14 cellular contexts compared by ENCODE assay signal in the genomic region with DNA sequence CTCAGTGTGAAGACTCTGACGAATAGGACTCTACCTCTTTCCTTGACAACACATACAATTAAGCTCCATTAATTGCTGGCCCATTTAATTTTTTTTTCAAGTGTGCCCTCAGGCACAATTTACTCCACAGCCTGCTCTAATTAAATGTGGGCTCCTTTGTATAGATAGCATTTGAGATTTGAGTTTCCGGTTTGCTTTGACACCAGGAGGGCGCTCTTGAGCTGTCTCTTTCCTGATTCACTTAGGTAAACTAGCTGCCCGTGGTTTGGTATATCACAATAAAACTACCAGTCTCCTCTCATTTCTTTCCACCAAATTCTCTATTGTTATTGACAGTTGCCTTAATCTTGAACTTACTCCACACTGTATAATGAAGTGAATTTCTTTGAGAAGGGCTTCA.
A peak's percentile ranks its signal among the peaks of the same experiment; 100 is the strongest.
DNase-seq lines count a peak whose midpoint lies in the region; ATAC-seq and TF ChIP-seq lines count a peak whose summit lies in the region.
"Had no signal": no experiment of that assay in that cellular context is flagged by ENCODE, and none has a peak within 500 bp of the region (broad histone marks: within the 10 kb centered on the region; RNA-seq: fewer than 3 reads in every experiment).

No MANE protein-coding gene starts in this region.

- CTCF ChIA-PET in WTC11 (lab: Charles Lee): interaction anchor here (0.6 to 2.1 kb wide), 17 partner anchors 9 to 550 kb away, joined by 3 to 28 read pairs (median 4); no protein-coding TSS in a partner anchor

- H3K4me2 ChIP-seq in neural progenitor cell: no peak overlapping the region

- H3K27ac ChIP-seq in neural progenitor cell: no peak overlapping the region

- POLR2A ChIA-PET in WTC11 (lab: Charles Lee): interaction anchor here (1.1 kb wide), 1 partner anchor 514 kb away, joined by 3 read pairs; no protein-coding TSS in a partner anchor

- DNase-seq in NCI-H82 (lab: John Stamatoyannopoulos, UW): peak; percentile 35
- no peak for DNase-seq in NCI-H82 treated with DMSO at 0.1 percent for 48 hours (lab: John Stamatoyannopoulos, UW; ENCODE audit: unreplicated experiment)
- DNase-seq in NAMALWA (ENCODE audit: low spot score): peak; percentile 56
- DNase-seq in WTC11 (ENCODE audit: low spot score): peak; percentile 62
- peak; percentile 43 for DNase-seq in neural progenitor cell (ENCODE audit: low spot score)
- DNase-seq in EL: no peak
- DNase-seq: IMR-90; islet precursor cell; NCI-H510A; SIG-M5; stimulated activated CD4-positive, alpha-beta T cell treated with anti-CD3 and anti-CD28 coated beads, Interleukin-2, amount 100 ng/mL, for 48 hours had no signal

- H3K9me3 Mint-ChIP-seq in WTC11 (peaks cover 20% of the 10 kb centered on the region), neural progenitor cell (peaks cover 3% of the 10 kb centered on the region)

- H3K4me1 Mint-ChIP-seq in WTC11: peaks cover 15% of the 10 kb centered on the region
- H3K4me1 Mint-ChIP-seq in neural progenitor cell: no peaks in the 10 kb centered on the region
- H3K4me1 Mint-ChIP-seq: stimulated activated memory B cell treated with anti-CD40 and anti-IgM and Interleukin-4, amounts not matched to agents 10 μg/mL and 1 μg/mL and 100 μg/mL, for 72 hours had no signal

- TF ChIP-seq CTCF in WTC11 (IDR thresholded peaks at IDR 0.05): peak; percentile 51; the same call in 1 of the 2 replicates
- TF ChIP-seq CTCF in neural progenitor cell (IDR thresholded peaks at IDR 0.05): peak; percentile 60

- H3K27me3 Mint-ChIP-seq in WTC11 (ENCODE audit: low read depth) (no peaks in the 10 kb centered on the region; the same call in 1 of the 2 replicates), neural progenitor cell (ENCODE audit: insufficient read depth, low read depth) (no peaks in the 10 kb centered on the region)
- H3K27me3 Mint-ChIP-seq: stimulated activated memory B cell treated with anti-CD40 and anti-IgM and Interleukin-4, amounts not matched to agents 10 μg/mL and 1 μg/mL and 100 μg/mL, for 72 hours had no signal

- H3K9me3 ChIP-seq in neural progenitor cell (ENCODE audit: low read depth): no peaks in the 10 kb centered on the region

- H3K79me2 ChIP-seq in neural progenitor cell (ENCODE audit: low read depth): no peaks in the 10 kb centered on the region

- H3K4me3 ChIP-seq in neural progenitor cell: no peak overlapping the region

- H4K20me1 ChIP-seq in neural progenitor cell (ENCODE audit: low read depth): no peaks in the 10 kb centered on the region

- peak overlapping the region; percentile 22 for H2AFZ ChIP-seq in neural progenitor cell (replicated peaks)

- no peaks in the 10 kb centered on the region for H3F3A ChIP-seq in neural progenitor cell (ENCODE audit: low read depth)

- H3K4me3 Mint-ChIP-seq in WTC11: no peak overlapping the region
- H3K4me3 Mint-ChIP-seq in neural progenitor cell: no peak overlapping the region
- H3K4me3 Mint-ChIP-seq: stimulated activated memory B cell treated with anti-CD40 and anti-IgM and Interleukin-4, amounts not matched to agents 10 μg/mL and 1 μg/mL and 100 μg/mL, for 72 hours had no signal

- H3K36me3 Mint-ChIP-seq in WTC11: peaks cover 12% of the 10 kb centered on the region
- no peaks in the 10 kb centered on the region for H3K36me3 Mint-ChIP-seq in neural progenitor cell
- H3K36me3 Mint-ChIP-seq: stimulated activated memory B cell treated with anti-CD40 and anti-IgM and Interleukin-4, amounts not matched to agents 10 μg/mL and 1 μg/mL and 100 μg/mL, for 72 hours had no signal

- no peaks in the 10 kb centered on the region for H3K4me1 ChIP-seq in neural progenitor cell

- no peaks in the 10 kb centered on the region for H3K27me3 ChIP-seq in neural progenitor cell

- H3K27ac Mint-ChIP-seq in WTC11 (no peak overlapping the region), neural progenitor cell (no peak overlapping the region)
- H3K27ac Mint-ChIP-seq: stimulated activated memory B cell treated with anti-CD40 and anti-IgM and Interleukin-4, amounts not matched to agents 10 μg/mL and 1 μg/mL and 100 μg/mL, for 72 hours had no signal

- no peak overlapping the region for H3K9ac ChIP-seq in neural progenitor cell

- ATAC-seq in WTC11 (peak; percentile 94), GM21526 (IDR thresholded peaks at IDR 0.05; ENCODE audit: low FRiP score, unreplicated experiment) (no peak), HG03354 (IDR thresholded peaks at IDR 0.05; ENCODE audit: poor library complexity, severe bottlenecking, unreplicated experiment) (no peak)
- ATAC-seq: stimulated activated memory B cell treated with anti-CD40 and anti-IgM and Interleukin-4, amounts not matched to agents 10 μg/mL and 1 μg/mL and 100 μg/mL, for 72 hours had no signal

- H3K36me3 ChIP-seq in neural progenitor cell: no peaks in the 10 kb centered on the region

TF ChIP-seq in WTC11, 78 proteins besides CTCF, POLR2A, EP300 and RAD21:
- TF ChIP-seq GABPB1 (CRISPR knock-in tag; IDR thresholded peaks at IDR 0.05): no peak
- TF ChIP-seq, protein P1, sequence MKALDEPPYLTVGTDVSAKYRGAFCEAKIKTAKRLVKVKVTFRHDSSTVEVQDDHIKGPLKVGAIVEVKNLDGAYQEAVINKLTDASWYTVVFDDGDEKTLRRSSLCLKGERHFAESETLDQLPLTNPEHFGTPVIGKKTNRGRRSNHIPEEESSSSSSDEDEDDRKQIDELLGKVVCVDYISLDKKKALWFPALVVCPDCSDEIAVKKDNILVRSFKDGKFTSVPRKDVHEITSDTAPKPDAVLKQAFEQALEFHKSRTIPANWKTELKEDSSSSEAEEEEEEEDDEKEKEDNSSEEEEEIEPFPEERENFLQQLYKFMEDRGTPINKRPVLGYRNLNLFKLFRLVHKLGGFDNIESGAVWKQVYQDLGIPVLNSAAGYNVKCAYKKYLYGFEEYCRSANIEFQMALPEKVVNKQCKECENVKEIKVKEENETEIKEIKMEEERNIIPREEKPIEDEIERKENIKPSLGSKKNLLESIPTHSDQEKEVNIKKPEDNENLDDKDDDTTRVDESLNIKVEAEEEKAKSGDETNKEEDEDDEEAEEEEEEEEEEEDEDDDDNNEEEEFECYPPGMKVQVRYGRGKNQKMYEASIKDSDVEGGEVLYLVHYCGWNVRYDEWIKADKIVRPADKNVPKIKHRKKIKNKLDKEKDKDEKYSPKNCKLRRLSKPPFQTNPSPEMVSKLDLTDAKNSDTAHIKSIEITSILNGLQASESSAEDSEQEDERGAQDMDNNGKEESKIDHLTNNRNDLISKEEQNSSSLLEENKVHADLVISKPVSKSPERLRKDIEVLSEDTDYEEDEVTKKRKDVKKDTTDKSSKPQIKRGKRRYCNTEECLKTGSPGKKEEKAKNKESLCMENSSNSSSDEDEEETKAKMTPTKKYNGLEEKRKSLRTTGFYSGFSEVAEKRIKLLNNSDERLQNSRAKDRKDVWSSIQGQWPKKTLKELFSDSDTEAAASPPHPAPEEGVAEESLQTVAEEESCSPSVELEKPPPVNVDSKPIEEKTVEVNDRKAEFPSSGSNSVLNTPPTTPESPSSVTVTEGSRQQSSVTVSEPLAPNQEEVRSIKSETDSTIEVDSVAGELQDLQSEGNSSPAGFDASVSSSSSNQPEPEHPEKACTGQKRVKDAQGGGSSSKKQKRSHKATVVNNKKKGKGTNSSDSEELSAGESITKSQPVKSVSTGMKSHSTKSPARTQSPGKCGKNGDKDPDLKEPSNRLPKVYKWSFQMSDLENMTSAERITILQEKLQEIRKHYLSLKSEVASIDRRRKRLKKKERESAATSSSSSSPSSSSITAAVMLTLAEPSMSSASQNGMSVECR (CRISPR knock-in tag; IDR thresholded peaks at IDR 0.05; ENCODE audit: borderline replicate concordance): no peak
- TF ChIP-seq, protein P2, sequence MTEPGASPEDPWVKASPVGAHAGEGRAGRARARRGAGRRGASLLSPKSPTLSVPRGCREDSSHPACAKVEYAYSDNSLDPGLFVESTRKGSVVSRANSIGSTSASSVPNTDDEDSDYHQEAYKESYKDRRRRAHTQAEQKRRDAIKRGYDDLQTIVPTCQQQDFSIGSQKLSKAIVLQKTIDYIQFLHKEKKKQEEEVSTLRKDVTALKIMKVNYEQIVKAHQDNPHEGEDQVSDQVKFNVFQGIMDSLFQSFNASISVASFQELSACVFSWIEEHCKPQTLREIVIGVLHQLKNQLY (CRISPR knock-in tag; IDR thresholded peaks at IDR 0.05): no peak
- TF ChIP-seq, protein P3, sequence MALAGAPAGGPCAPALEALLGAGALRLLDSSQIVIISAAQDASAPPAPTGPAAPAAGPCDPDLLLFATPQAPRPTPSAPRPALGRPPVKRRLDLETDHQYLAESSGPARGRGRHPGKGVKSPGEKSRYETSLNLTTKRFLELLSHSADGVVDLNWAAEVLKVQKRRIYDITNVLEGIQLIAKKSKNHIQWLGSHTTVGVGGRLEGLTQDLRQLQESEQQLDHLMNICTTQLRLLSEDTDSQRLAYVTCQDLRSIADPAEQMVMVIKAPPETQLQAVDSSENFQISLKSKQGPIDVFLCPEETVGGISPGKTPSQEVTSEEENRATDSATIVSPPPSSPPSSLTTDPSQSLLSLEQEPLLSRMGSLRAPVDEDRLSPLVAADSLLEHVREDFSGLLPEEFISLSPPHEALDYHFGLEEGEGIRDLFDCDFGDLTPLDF (CRISPR knock-in tag; IDR thresholded peaks at IDR 0.05): no peak
- TF ChIP-seq, protein P4, sequence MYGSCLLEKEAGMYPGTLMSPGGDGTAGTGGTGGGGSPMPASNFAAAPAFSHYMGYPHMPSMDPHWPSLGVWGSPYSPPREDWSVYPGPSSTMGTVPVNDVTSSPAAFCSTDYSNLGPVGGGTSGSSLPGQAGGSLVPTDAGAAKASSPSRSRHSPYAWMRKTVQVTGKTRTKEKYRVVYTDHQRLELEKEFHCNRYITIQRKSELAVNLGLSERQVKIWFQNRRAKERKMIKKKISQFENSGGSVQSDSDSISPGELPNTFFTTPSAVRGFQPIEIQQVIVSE (CRISPR knock-in tag; IDR thresholded peaks at IDR 0.05; ENCODE audit: borderline replicate concordance): no peak
- TF ChIP-seq, protein P5, sequence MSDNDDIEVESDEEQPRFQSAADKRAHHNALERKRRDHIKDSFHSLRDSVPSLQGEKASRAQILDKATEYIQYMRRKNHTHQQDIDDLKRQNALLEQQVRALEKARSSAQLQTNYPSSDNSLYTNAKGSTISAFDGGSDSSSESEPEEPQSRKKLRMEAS (CRISPR knock-in tag; IDR thresholded peaks at IDR 0.05): no peak
- no peak for TF ChIP-seq NR2C2 (CRISPR knock-in tag; IDR thresholded peaks at IDR 0.05)
- TF ChIP-seq TEAD1 (CRISPR knock-in tag; IDR thresholded peaks at IDR 0.05): no peak
- no peak for TF ChIP-seq FOXP1 (CRISPR knock-in tag; IDR thresholded peaks at IDR 0.05; ENCODE audit: borderline replicate concordance)
- TF ChIP-seq, protein P6, sequence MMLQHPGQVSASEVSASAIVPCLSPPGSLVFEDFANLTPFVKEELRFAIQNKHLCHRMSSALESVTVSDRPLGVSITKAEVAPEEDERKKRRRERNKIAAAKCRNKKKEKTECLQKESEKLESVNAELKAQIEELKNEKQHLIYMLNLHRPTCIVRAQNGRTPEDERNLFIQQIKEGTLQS (CRISPR knock-in tag; conservative IDR thresholded peaks at IDR 0.05): no peak
- TF ChIP-seq SMAD4 (CRISPR knock-in tag; IDR thresholded peaks at IDR 0.05): no peak
- no peak for TF ChIP-seq ZNF396 (CRISPR knock-in tag; IDR thresholded peaks at IDR 0.05; ENCODE audit: borderline replicate concordance)
- no peak for TF ChIP-seq EMX1 (CRISPR knock-in tag; IDR thresholded peaks at IDR 0.05)
- TF ChIP-seq FOXK1 (CRISPR knock-in tag; IDR thresholded peaks at IDR 0.05): no peak

Comparison
In these comparisons a context has a peak if more than half of its experiments do, and no peak if none do; other contexts are left out.
1. DNase-seq: peak in NCI-H82 (single experiment), NAMALWA (single experiment), WTC11 (single experiment) and neural progenitor cell (single experiment); none in NCI-H82 treated with DMSO at 0.1 percent for 48 hours (single experiment) and EL (single experiment).